In the genomic region with DNA sequence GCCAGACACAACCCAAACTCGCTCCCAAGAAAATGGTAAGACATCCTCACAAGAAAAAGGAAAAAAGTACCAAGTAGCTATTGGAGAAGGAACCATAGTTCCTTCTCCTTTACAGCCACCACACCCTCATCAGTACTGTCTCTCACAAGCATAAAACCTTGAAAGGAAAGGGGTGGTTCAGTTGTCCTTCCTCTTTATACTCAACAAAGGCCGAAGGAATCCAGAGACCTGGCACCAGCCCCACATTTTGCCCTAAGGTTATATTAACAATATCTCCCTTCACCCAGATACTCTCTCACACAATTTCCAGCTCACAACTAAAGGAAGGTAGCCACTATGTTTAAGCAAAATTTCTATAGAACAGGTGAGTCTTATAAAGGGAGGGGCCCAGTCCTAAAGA, we compare ENCODE assay signal across 1 cellular context.
TF ChIP-seq lines count a peak whose summit lies in the region.

No MANE protein-coding gene starts in this region.

TF ChIP-seq in K562, 482 proteins besides CTCF, POLR2A, EP300 and RAD21:
- no peak for TF ChIP-seq KLF6 (CRISPR knock-in tag; IDR thresholded peaks at IDR 0.05; ENCODE audit: borderline replicate concordance)
- no peak for TF ChIP-seq ZC3H4 (CRISPR knock-in tag; IDR thresholded peaks at IDR 0.05; ENCODE audit: borderline replicate concordance)
- TF ChIP-seq SAFB (IDR thresholded peaks at IDR 0.05; ENCODE audit: borderline replicate concordance, low read depth, low read length) = no peak
- TF ChIP-seq, protein P1, sequence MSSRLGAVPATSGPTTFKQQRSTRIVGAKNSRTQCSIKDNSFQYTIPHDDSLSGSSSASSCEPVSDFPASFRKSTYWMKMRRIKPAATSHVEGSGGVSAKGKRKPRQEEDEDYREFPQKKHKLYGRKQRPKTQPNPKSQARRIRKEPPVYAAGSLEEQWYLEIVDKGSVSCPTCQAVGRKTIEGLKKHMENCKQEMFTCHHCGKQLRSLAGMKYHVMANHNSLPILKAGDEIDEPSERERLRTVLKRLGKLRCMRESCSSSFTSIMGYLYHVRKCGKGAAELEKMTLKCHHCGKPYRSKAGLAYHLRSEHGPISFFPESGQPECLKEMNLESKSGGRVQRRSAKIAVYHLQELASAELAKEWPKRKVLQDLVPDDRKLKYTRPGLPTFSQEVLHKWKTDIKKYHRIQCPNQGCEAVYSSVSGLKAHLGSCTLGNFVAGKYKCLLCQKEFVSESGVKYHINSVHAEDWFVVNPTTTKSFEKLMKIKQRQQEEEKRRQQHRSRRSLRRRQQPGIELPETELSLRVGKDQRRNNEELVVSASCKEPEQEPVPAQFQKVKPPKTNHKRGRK (tag; IDR thresholded peaks at IDR 0.05) = no peak
- TF ChIP-seq, protein P2, sequence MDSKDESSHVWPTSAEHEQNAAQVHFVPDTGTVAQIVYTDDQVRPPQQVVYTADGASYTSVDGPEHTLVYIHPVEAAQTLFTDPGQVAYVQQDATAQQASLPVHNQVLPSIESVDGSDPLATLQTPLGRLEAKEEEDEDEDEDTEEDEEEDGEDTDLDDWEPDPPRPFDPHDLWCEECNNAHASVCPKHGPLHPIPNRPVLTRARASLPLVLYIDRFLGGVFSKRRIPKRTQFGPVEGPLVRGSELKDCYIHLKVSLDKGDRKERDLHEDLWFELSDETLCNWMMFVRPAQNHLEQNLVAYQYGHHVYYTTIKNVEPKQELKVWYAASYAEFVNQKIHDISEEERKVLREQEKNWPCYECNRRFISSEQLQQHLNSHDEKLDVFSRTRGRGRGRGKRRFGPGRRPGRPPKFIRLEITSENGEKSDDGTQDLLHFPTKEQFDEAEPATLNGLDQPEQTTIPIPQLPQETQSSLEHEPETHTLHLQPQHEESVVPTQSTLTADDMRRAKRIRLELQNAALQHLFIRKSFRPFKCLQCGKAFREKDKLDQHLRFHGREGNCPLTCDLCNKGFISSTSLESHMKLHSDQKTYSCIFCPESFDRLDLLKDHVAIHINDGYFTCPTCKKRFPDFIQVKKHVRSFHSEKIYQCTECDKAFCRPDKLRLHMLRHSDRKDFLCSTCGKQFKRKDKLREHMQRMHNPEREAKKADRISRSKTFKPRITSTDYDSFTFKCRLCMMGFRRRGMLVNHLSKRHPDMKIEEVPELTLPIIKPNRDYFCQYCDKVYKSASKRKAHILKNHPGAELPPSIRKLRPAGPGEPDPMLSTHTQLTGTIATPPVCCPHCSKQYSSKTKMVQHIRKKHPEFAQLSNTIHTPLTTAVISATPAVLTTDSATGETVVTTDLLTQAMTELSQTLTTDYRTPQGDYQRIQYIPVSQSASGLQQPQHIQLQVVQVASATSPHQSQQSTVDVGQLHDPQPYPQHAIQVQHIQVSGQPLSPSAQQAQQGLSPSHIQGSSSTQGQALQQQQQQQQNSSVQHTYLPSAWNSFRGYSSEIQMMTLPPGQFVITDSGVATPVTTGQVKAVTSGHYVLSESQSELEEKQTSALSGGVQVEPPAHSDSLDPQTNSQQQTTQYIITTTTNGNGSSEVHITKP (IDR thresholded peaks at IDR 0.05; ENCODE audit: partially characterized antibody) = no peak
- TF ChIP-seq HCFC1 (IDR thresholded peaks at IDR 0.05; ENCODE audit: low read depth, low read length) = no peak
- TF ChIP-seq, protein P3, sequence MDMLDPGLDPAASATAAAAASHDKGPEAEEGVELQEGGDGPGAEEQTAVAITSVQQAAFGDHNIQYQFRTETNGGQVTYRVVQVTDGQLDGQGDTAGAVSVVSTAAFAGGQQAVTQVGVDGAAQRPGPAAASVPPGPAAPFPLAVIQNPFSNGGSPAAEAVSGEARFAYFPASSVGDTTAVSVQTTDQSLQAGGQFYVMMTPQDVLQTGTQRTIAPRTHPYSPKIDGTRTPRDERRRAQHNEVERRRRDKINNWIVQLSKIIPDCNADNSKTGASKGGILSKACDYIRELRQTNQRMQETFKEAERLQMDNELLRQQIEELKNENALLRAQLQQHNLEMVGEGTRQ (CRISPR knock-in tag; IDR thresholded peaks at IDR 0.05) = no peak
- TF ChIP-seq CHCHD3 (CRISPR knock-in tag; IDR thresholded peaks at IDR 0.05) = no peak
TF ChIP-seq in K562: peak in this region for 0.
